In the genomic region with DNA sequence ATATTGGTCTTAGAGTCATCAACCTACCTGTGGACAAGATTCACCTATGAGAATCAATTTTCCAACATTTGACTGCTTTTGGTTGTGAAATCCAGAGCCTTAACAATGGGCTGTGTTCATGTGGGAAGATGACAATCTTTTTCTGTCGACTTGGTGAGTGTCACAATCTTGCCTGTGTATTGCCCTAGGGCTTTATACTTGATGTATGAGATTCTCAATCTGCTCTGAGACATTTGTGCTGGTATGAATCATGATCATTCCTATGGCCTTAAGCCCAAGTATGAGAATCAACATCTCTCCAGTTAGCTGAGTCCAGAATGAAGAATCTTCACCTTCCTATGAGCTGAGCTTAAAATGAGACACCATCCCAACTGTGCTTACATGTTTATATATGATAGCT, we compare ENCODE assay signal across 25 cellular contexts.
"Had no signal": no experiment of that assay in that cellular context is flagged by ENCODE, and none has a peak within 500 bp of the region (broad histone marks: within the 10 kb centered on the region; RNA-seq: fewer than 3 reads in every experiment).

No MANE protein-coding gene starts in this region.

- H3K4me2 ChIP-seq: smooth muscle cell had no signal

- H3K36me3 ChIP-seq: left ventricle myocardium inferior, ovary, right atrium auricular region, right lobe of liver, stomach, thyroid gland, transverse colon, upper lobe of right lung, uterus had no signal

- H3K9me3 ChIP-seq: left ventricle myocardium inferior, mucosa of descending colon, ovary, right atrium auricular region, right lobe of liver, stomach, testis, thyroid gland, transverse colon, upper lobe of right lung, uterus had no signal

- H3K27me3 ChIP-seq: ovary, right atrium auricular region, right lobe of liver, stomach, testis, thyroid gland, transverse colon, upper lobe of right lung, uterus had no signal

- H3K4me1 ChIP-seq: left ventricle myocardium inferior, right atrium auricular region, stomach, testis, thyroid gland, transverse colon, upper lobe of right lung, uterus had no signal

- H3K4me3 ChIP-seq: left ventricle myocardium inferior, lung, mucosa of descending colon, ovary, right atrium auricular region, right lobe of liver, smooth muscle cell, stomach, testis, thyroid gland, transverse colon, upper lobe of right lung, uterus had no signal

- H3K27ac ChIP-seq: left ventricle myocardium inferior, ovary, right atrium auricular region, right lobe of liver, stomach, testis, thyroid gland, transverse colon, upper lobe of right lung, uterus had no signal

- DNase-seq: hypothalamus; immature natural killer cell; islet precursor cell; left ventricle myocardium inferior; midbrain; mucosa of descending colon; naive thymus-derived CD4-positive, alpha-beta T cell; ovary; right lobe of liver; stimulated activated CD4-positive, alpha-beta T cell treated with anti-CD3 and anti-CD28 coated beads, Interleukin-1b, Interleukin-23, amount 100 ng/mL, for 48 hours; stimulated activated CD4-positive, alpha-beta T cell treated with anti-CD3 and anti-CD28 coated beads, Interleukin-2, amount 100 ng/mL, for 48 hours; stimulated activated CD4-positive, alpha-beta T cell treated with anti-CD3 and anti-CD28 coated beads, Interleukin-4, amount 100 ng/mL, for 4 hours; stimulated activated CD8-positive, alpha-beta memory T cell treated with anti-CD3 and anti-CD28 coated beads, Interleukin-4, amount 100 ng/mL, for 48 hours; stimulated activated naive B cell treated with anti-CD40 and anti-IgM and Interleukin-4, amounts not matched to agents 10 μg/mL and 1 μg/mL and 100 μg/mL, for 72 hours; stimulated activated naive CD8-positive, alpha-beta T cell treated with anti-CD3 and anti-CD28 coated beads, Interleukin-15, Interleukin-2, amounts not matched to agents 100 U/mL and 50 U/mL, for 24 hours; stomach; testis; thyroid gland; transverse colon; upper lobe of right lung; uterus had no signal

- ATAC-seq: mucosa of descending colon; naive thymus-derived CD4-positive, alpha-beta T cell; natural killer cell treated with Interleukin-12 subunit alpha and Interleukin-12 subunit beta and Interleukin-15 and Interleukin-18, amount 100 ng/mL, for 72 hours; right lobe of liver; stimulated activated naive B cell treated with anti-CD40 and anti-IgM and Interleukin-4, amounts not matched to agents 10 μg/mL and 1 μg/mL and 100 μg/mL, for 72 hours; stimulated activated naive CD8-positive, alpha-beta T cell treated with anti-CD3 and anti-CD28 coated beads, Interleukin-15, Interleukin-2, amounts not matched to agents 100 U/mL and 50 U/mL, for 24 hours; upper lobe of right lung had no signal
